In genomic region chr7:126803990-126804389, GRCh38 we compare ENCODE assay signal across 1 cellular context.
TF ChIP-seq lines count a peak whose summit lies in the region.

No MANE protein-coding gene starts in this region.

TF ChIP-seq in WTC11, 78 proteins besides CTCF, POLR2A, EP300 and RAD21 (continued from another document):
- TF ChIP-seq FOXP4 (CRISPR knock-in tag; IDR thresholded peaks at IDR 0.05) (no peak), RELA (CRISPR knock-in tag; IDR thresholded peaks at IDR 0.05; ENCODE audit: borderline replicate concordance) (no peak), PRDM15 (CRISPR knock-in tag; IDR thresholded peaks at IDR 0.05) (no peak)
TF ChIP-seq in WTC11: peak in this region for 0.
